19 cellular contexts compared by ENCODE assay signal in genomic region chr22:46246178-46246577, GRCh38. TPM values are rescaled to one million over a fixed set of nuclear protein-coding genes. Genes with fewer than 3 reads are reported as not detected.
A peak's percentile ranks its signal among the peaks of the same experiment; 100 is the strongest.
DNase-seq lines count a peak whose midpoint lies in the region; ATAC-seq and TF ChIP-seq lines count a peak whose summit lies in the region.
"Had no signal": no experiment of that assay in that cellular context is flagged by ENCODE, and none has a peak within 500 bp of the region (broad histone marks: within the 10 kb centered on the region; RNA-seq: fewer than 3 reads in every experiment).

No MANE protein-coding gene starts in this region.

- peaks cover 0 to 36% (median 0%) of the 10 kb centered on the region in 9 donors for H3K36me3 ChIP-seq in heart right ventricle
- H3K36me3 ChIP-seq in HEK293 (ENCODE audit: control insufficient read depth in 2 of 2, insufficient read depth in 1 of 2, low read length in 2 of 2): peaks cover 0 to 35% of the 10 kb centered on the region in 2 experiments; a peak in 1 of 3 replicates

- TF ChIP-seq CTCF in heart right ventricle (IDR thresholded peaks at IDR 0.05) (no peak), HEK293 (tag by site-specific recombination; IDR thresholded peaks at IDR 0.05) (no peak), foreskin fibroblast (IDR thresholded peaks at IDR 0.05; ENCODE audit: low read depth, low read length) (no peak)

- intact Hi-C loops in heart right ventricle (cut with DNase I): loop anchor here in 5 of 10 donors (5.0 to 10.0 kb wide), 5 partner anchors 51 to 251 kb away; partner anchors contain the start of genes PPARA (in 2 of the 5) and GTSE1 (in 1 of the 5)
- intact Hi-C loops in Right ventricle myocardium superior (cut with DNase I): loop anchor here (5.0 kb wide), 1 partner anchor 94 kb away; the partner anchor contains the start of gene PPARA

- CTCF ChIA-PET in HEK293 (lab: Yijun Ruan, JAX): interaction anchor here (0.6 kb wide), 1 partner anchor 68 kb away, joined by 5 read pairs; no protein-coding TSS in a partner anchor

- POLR2A ChIA-PET in HEK293 (lab: Yijun Ruan, JAX): interaction anchor here (0.6 kb wide), 1 partner anchor 21 kb away, joined by 4 read pairs; the partner anchor contains the start of gene TTC38

- H3K27ac ChIP-seq in heart right ventricle (peak overlapping the region in 9 of 10 donors; percentile 68 to 86 (median 83)), HEK293 (ENCODE audit: extremely low read depth, low read depth, low read length) (no peak overlapping the region), layer of hippocampus (ENCODE audit: low read depth, low read length) (peak overlapping the region; percentile 75), temporal lobe (ENCODE audit: low read depth, low read length) (peak overlapping the region; percentile 89)
- H3K27ac ChIP-seq: PC-9 had no signal

- WGBS in heart right ventricle, 2 donors: 94 to 95% methylated on average over 10 of the region's 10 CpGs

- DNase-seq in heart right ventricle (no peak), Right ventricle myocardium superior (no peak), foreskin fibroblast (no peak), hypothalamus (lab: John Stamatoyannopoulos, UW) (no peak)
- DNase-seq: 8988T, ACHN, MG63, NCI-H446, NCI-H82, PC-9 had no signal

- ATAC-seq in heart right ventricle: no peak
- ATAC-seq in Right ventricle myocardium superior (ENCODE audit: poor library complexity): no peak
- ATAC-seq: HepG2, K562 had no signal

- H3K4me3 ChIP-seq in heart right ventricle (peak overlapping the region in 1 of 10 donors; percentile 7), HEK293 (ENCODE audit: low read depth, low read length) (no peak overlapping the region), foreskin fibroblast (ENCODE audit: low read depth in 1 of 2, low read length in 2 of 2) (no peak overlapping the region)
- H3K4me3 ChIP-seq: K562, MG63, PC-9 had no signal

- H3K4me1 ChIP-seq in heart right ventricle: peaks cover 15 to 79% (median 56%) of the 10 kb centered on the region in 9 donors
- peaks cover 3% of the 10 kb centered on the region; the same call in 1 of the 2 replicates for H3K4me1 ChIP-seq in HEK293 (ENCODE audit: control insufficient read depth, insufficient read depth, low read length)

- no peaks in the 10 kb centered on the region for H3K9me3 ChIP-seq in heart right ventricle
- no peaks in the 10 kb centered on the region for H3K9me3 ChIP-seq in HEK293 (ENCODE audit: control insufficient read depth, insufficient read depth, low read depth, low read length)
- H3K9me3 ChIP-seq: BE2C, MG63 had no signal

- no peaks in the 10 kb centered on the region for H3K27me3 ChIP-seq in heart right ventricle
- no peaks in the 10 kb centered on the region for H3K27me3 ChIP-seq in layer of hippocampus (ENCODE audit: control insufficient read depth, insufficient read depth, low read length)
- H3K27me3 ChIP-seq: BE2C, MG63 had no signal

TF ChIP-seq in HEK293, 187 proteins besides CTCF, POLR2A, EP300 and RAD21:
- TF ChIP-seq ZNF394 (tag by site-specific recombination; IDR thresholded peaks at IDR 0.05; ENCODE audit: borderline replicate concordance) (peak; percentile 95), SCRT1 (tag by site-specific recombination; IDR thresholded peaks at IDR 0.05; ENCODE audit: borderline replicate concordance) (no peak)

RNA-seq across cellular contexts. Expression of gene CDPF1, which starts 3.9 kb away (rescaled TPM):
- total RNA-seq in heart right ventricle (10 to 100 TPM in 1 of 10 donors, 1 to 10 TPM in 9; 6.3 to 10.4 (median 7.5) TPM), Right ventricle myocardium superior (5.4 TPM), temporal lobe (12.3 TPM)
- polyA plus RNA-seq in heart right ventricle: 10 to 100 TPM in 1 of 2 donors, 1 to 10 TPM in 1; 7.7 to 12.7 TPM

RNA-seq across cellular contexts. Expression of gene PKDREJ, which starts 17.0 kb away (rescaled TPM):
- total RNA-seq in heart right ventricle (under 1 TPM in 9 of 10 donors, not detected in 1; 0.05 to 0.23 (median 0.13) TPM), Right ventricle myocardium superior (0.05 TPM), temporal lobe (under 0.01 TPM)
- under 1 TPM; 0.01 to 0.07 TPM for polyA plus RNA-seq in heart right ventricle
- total RNA-seq: HepG2, HT1080, K562, LHCN-M2, PC-9, RPMI7951 had no signal
- polyA plus RNA-seq: HepG2 had no signal

RNA-seq across cellular contexts. Expression of gene TTC38, which starts 21.6 kb away (rescaled TPM):
- 10 to 100 TPM; 20.5 to 29.2 (median 26.1) TPM for total RNA-seq in heart right ventricle
- 10 to 100 TPM; 22.2 to 27.2 TPM for polyA plus RNA-seq in heart right ventricle
- 24.1 TPM for total RNA-seq in Right ventricle myocardium superior
- total RNA-seq in temporal lobe: 6.4 TPM

RNA-seq across cellular contexts. Expression of gene GTSE1, which starts 50.5 kb away (rescaled TPM):
- total RNA-seq in heart right ventricle (1 to 10 TPM in 2 of 10 donors, under 1 TPM in 8; 0.17 to 4.7 (median 0.37) TPM), Right ventricle myocardium superior (0.43 TPM), temporal lobe (1.7 TPM)
- polyA plus RNA-seq in heart right ventricle: under 1 TPM; 0.29 to 0.33 TPM
